In the genomic region with DNA sequence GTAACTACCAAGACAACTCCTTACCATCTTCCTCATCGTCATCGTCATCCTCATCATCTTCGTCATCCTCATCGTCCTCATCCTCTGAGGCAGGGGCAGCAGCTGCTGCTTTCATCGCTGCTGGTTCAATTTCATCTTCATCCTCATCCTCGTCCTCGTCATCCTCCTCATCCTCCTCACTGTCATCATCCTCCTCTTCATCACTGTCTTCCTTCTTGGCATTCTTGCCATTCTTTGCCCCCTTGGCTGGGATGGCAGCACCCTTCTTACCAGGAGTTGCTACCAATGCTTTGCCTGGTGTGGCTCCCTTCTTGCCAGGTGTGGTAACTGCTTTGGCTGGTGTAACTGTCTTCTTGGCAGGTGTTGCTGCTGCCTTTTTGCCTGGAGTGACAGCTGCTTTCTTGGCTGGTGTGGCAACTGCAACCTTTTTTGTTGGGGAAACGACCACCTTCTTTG, we compare ENCODE assay signal across 14 cellular contexts. TPM values are rescaled to one million over a fixed set of nuclear protein-coding genes. Genes with fewer than 3 reads are reported as not detected.
DNase-seq lines count a peak whose midpoint lies in the region; ATAC-seq, FAIRE-seq and TF ChIP-seq lines count a peak whose summit lies in the region.
"Had no signal": no experiment of that assay in that cellular context is flagged by ENCODE, and none has a peak within 500 bp of the region (broad histone marks: within the 10 kb centered on the region; RNA-seq: fewer than 3 reads in every experiment).

No MANE protein-coding gene starts in this region.

- no peak for DNase-seq in activated CD4-positive, alpha-beta T cell treated with anti-CD3 and anti-CD28 coated beads for 36 hours
- no peak for DNase-seq in activated CD4-positive, alpha-beta T cell treated with anti-CD3 and anti-CD28 coated beads for 1 hour
- DNase-seq in astrocyte (ENCODE audit: low read depth): no peak
- DNase-seq: activated CD4-positive, alpha-beta T cell treated with anti-CD3 and anti-CD28 coated beads for 4 hours; GDM1; NCI-H510A; SHP77 treated with DMSO at 0.1 percent for 48 hours; stimulated activated naive CD4-positive, alpha-beta T cell had no signal

- no peaks in the 10 kb centered on the region for H3K9me3 ChIP-seq in astrocyte (ENCODE audit: insufficient read depth, low read depth, low read length)
- H3K9me3 ChIP-seq in neural cell (ENCODE audit: low read length): no peaks in the 10 kb centered on the region

- H3K27me3 Mint-ChIP-seq in activated CD4-positive, alpha-beta T cell treated with anti-CD3 and anti-CD28 coated beads for 36 hours: no peaks in the 10 kb centered on the region
- no peaks in the 10 kb centered on the region for H3K27me3 Mint-ChIP-seq in astrocyte (ENCODE audit: low read depth, unreplicated experiment)

- H4K20me1 ChIP-seq in KMS-11 (ENCODE audit: insufficient read depth) (peaks cover 68% of the 10 kb centered on the region), astrocyte (ENCODE audit: insufficient read depth, low read length) (peaks cover 76% of the 10 kb centered on the region), neural cell (ENCODE audit: insufficient read depth) (peaks cover 27% of the 10 kb centered on the region)

- CTCF ChIA-PET in activated CD4-positive, alpha-beta T cell treated with anti-CD3 and anti-CD28 coated beads for 36 hours (lab: Charles Lee): interaction anchor here (0.8 to 2.0 kb wide), 2 partner anchors 10 to 300 kb away, joined by 4 to 11 read pairs; no protein-coding TSS in a partner anchor

- no peak for TF ChIP-seq EP300 in neural cell (conservative IDR thresholded peaks at IDR 0.05; ENCODE audit: poor library complexity, severe bottlenecking)

- POLR2A ChIA-PET in activated CD4-positive, alpha-beta T cell treated with anti-CD3 and anti-CD28 coated beads for 36 hours (lab: Charles Lee): interaction anchor here (1.3 to 4.0 kb wide), 5 partner anchors 8 to 253 kb away, joined by 4 to 24 read pairs (median 16); partner anchors contain the start of gene PTMA

- H3K4me1 Mint-ChIP-seq in activated CD4-positive, alpha-beta T cell treated with anti-CD3 and anti-CD28 coated beads for 36 hours: peaks cover 65% of the 10 kb centered on the region
- peaks cover 18% of the 10 kb centered on the region for H3K4me1 Mint-ChIP-seq in astrocyte (ENCODE audit: low read depth, unreplicated experiment)

- H3K27me3 ChIP-seq in KMS-11 (ENCODE audit: insufficient read depth, low read depth): no peaks in the 10 kb centered on the region
- H3K27me3 ChIP-seq in astrocyte (ENCODE audit: insufficient read depth, low read length): no peaks in the 10 kb centered on the region
- no peaks in the 10 kb centered on the region for H3K27me3 ChIP-seq in neural cell (ENCODE audit: insufficient read depth, low read depth, low read length)

- H3K27ac ChIP-seq in KMS-11: peak overlapping the region; percentile 99; the same call in 1 of the 2 replicates
- H3K27ac ChIP-seq in astrocyte (ENCODE audit: low read depth, low read length): no peak overlapping the region
- no peak overlapping the region for H3K27ac ChIP-seq in neural cell (ENCODE audit: low read length)

- H3K4me1 ChIP-seq in KMS-11 (ENCODE audit: low read depth, poor library complexity, severe bottlenecking) (peaks cover 54% of the 10 kb centered on the region), astrocyte (ENCODE audit: insufficient read depth, low read length) (peaks cover 15% of the 10 kb centered on the region)

- intact Hi-C loops in activated CD4-positive, alpha-beta T cell treated with anti-CD3 and anti-CD28 coated beads for 36 hours (cut with DNase I, micrococcal nuclease): no loop called here

- no peak for TF ChIP-seq RAD21 in neural cell (conservative IDR thresholded peaks at IDR 0.05)

- TF ChIP-seq CTCF in KMS-11 (conservative IDR thresholded peaks at IDR 0.05; ENCODE audit: low read depth, low read length) (no peak), astrocyte (IDR thresholded peaks at IDR 0.05; ENCODE audit: insufficient read depth, low read depth, low read length) (no peak), neural cell (IDR thresholded peaks at IDR 0.05; ENCODE audit: poor library complexity, severe bottlenecking) (no peak)

- H3K4me3 ChIP-seq in KMS-11 (IDR thresholded peaks at IDR 0.05; ENCODE audit: insufficient read depth, low read depth, low read length) (peak overlapping the region; percentile 46), astrocyte (ENCODE audit: insufficient read depth, low read depth, low read length) (peak overlapping the region; percentile 86), neural cell (ENCODE audit: low read length) (peak overlapping the region; percentile 99)

- H3K9ac ChIP-seq in KMS-11: peak overlapping the region; percentile 100; the same call in 1 of the 2 replicates
- peak overlapping the region; percentile 100 for H3K9ac ChIP-seq in astrocyte (ENCODE audit: low read length)
- no peak overlapping the region for H3K9ac ChIP-seq in neural cell (ENCODE audit: low read length)

- H3K4me2 ChIP-seq in KMS-11 (peak overlapping the region; percentile 79), astrocyte (ENCODE audit: low read length) (peak overlapping the region; percentile 94), neural cell (ENCODE audit: low read length) (no peak overlapping the region)

- no peaks in the 10 kb centered on the region for H3K9me3 Mint-ChIP-seq in activated CD4-positive, alpha-beta T cell treated with anti-CD3 and anti-CD28 coated beads for 36 hours (ENCODE audit: low read depth)
- H3K9me3 Mint-ChIP-seq in astrocyte (ENCODE audit: unreplicated experiment): no peaks in the 10 kb centered on the region

- H3K79me2 ChIP-seq in KMS-11 (ENCODE audit: insufficient read depth, low read depth) (peaks cover 86% of the 10 kb centered on the region), astrocyte (ENCODE audit: insufficient read depth, low read length) (peaks cover 81% of the 10 kb centered on the region), neural cell (replicated peaks; ENCODE audit: insufficient read depth, low read length) (peaks cover 27% of the 10 kb centered on the region)

- peak overlapping the region; percentile 98 for H3K4me3 Mint-ChIP-seq in activated CD4-positive, alpha-beta T cell treated with anti-CD3 and anti-CD28 coated beads for 36 hours
- H3K4me3 Mint-ChIP-seq in astrocyte (ENCODE audit: unreplicated experiment): peak overlapping the region; percentile 99

- H3K9me2 ChIP-seq in neural cell (ENCODE audit: insufficient read depth, low read length): no peaks in the 10 kb centered on the region

- no peak for FAIRE-seq in astrocyte (lab: Jason Lieb, UNC)
- FAIRE-seq: A204.1 had no signal

- no peaks in the 10 kb centered on the region for H3F3A ChIP-seq in neural cell (ENCODE audit: insufficient read depth, low read length, poor library complexity, severe bottlenecking)

- H3K27ac Mint-ChIP-seq in activated CD4-positive, alpha-beta T cell treated with anti-CD3 and anti-CD28 coated beads for 36 hours: peak overlapping the region; percentile 99
- no peak overlapping the region for H3K27ac Mint-ChIP-seq in astrocyte (ENCODE audit: unreplicated experiment)

- peaks cover 71% of the 10 kb centered on the region for H3K36me3 Mint-ChIP-seq in activated CD4-positive, alpha-beta T cell treated with anti-CD3 and anti-CD28 coated beads for 36 hours (ENCODE audit: low read depth)
- H3K36me3 Mint-ChIP-seq in astrocyte (ENCODE audit: low read depth, unreplicated experiment): peaks cover 18% of the 10 kb centered on the region

- H2AFZ ChIP-seq in KMS-11 (ENCODE audit: low read depth): no peak overlapping the region
- H2AFZ ChIP-seq in astrocyte (ENCODE audit: low read depth, low read length): no peak overlapping the region
- H2AFZ ChIP-seq in neural cell (ENCODE audit: low read depth, low read length): no peak overlapping the region

- H3K36me3 ChIP-seq in KMS-11 (ENCODE audit: insufficient read depth) (peaks cover 61% of the 10 kb centered on the region), astrocyte (ENCODE audit: insufficient read depth, low read length) (peaks cover 61% of the 10 kb centered on the region), neural cell (ENCODE audit: insufficient read depth, low read length) (peaks cover 36% of the 10 kb centered on the region)

- ATAC-seq in activated CD4-positive, alpha-beta T cell treated with anti-CD3 and anti-CD28 coated beads for 36 hours: no peak
- ATAC-seq in GM18867 (IDR thresholded peaks at IDR 0.05; ENCODE audit: unreplicated experiment): no peak
- no peak for ATAC-seq in HG03342 (IDR thresholded peaks at IDR 0.05; ENCODE audit: unreplicated experiment)
- no peak for ATAC-seq in HG03565 (IDR thresholded peaks at IDR 0.05; ENCODE audit: unreplicated experiment)

TF ChIP-seq in neural cell, 6 proteins besides CTCF, POLR2A, EP300 and RAD21 (continues in another document):
- no peak for TF ChIP-seq SMC3 (conservative IDR thresholded peaks at IDR 0.05; ENCODE audit: poor library complexity)
- TF ChIP-seq EZH2 (IDR thresholded peaks at IDR 0.05; ENCODE audit: borderline replicate concordance, insufficient read depth, low read length, poor library complexity, severe bottlenecking): no peak
- TF ChIP-seq MXI1 (conservative IDR thresholded peaks at IDR 0.05; ENCODE audit: poor library complexity, severe bottlenecking): no peak
- no peak for TF ChIP-seq REST (IDR thresholded peaks at IDR 0.05; ENCODE audit: borderline replicate concordance)

RNA-seq across cellular contexts. Expression of gene NCL, which starts 2.7 kb away (rescaled TPM):
- 1,000 to 10,000 TPM; 1,311 to 1,332 TPM for total RNA-seq in activated CD4-positive, alpha-beta T cell treated with anti-CD3 and anti-CD28 coated beads for 36 hours
- total RNA-seq in astrocyte: 562 and 603 TPM in 2 replicates
- polyA plus RNA-seq in neural cell: 99.8 and 101 TPM in 2 replicates
- 159 and 219 TPM in 2 replicates for polyA minus RNA-seq in neural cell

Comparison
In these comparisons a context has a peak if more than half of its experiments do, and no peak if none do; other contexts are left out.
1. H3K4me3 ChIP-seq: peak in every context shown above with its lines; median percentile 99 in neural cell; 86 in astrocyte; 46 in KMS-11.